10 cellular contexts compared by ENCODE assay signal in genomic region chr12:123923038-123923437, GRCh38.
"Had no signal": no experiment of that assay in that cellular context is flagged by ENCODE, and none has a peak within 500 bp of the region (broad histone marks: within the 10 kb centered on the region; RNA-seq: fewer than 3 reads in every experiment).

No MANE protein-coding gene starts in this region.

- H3K36me3 ChIP-seq: HAP-1 had no signal

- DNase-seq: GM23248, GOT3, H7, HFFc6, IMR-90, KBM-7 had no signal

- H3K27ac ChIP-seq: GM23248, HL-60, KMS-11 had no signal

- H3K9me3 ChIP-seq: HAP-1 had no signal

- H3K9ac ChIP-seq: GM23248, KMS-11 had no signal

- H2AFZ ChIP-seq: GM23248 had no signal

- ATAC-seq: HCT116 had no signal

- H3K4me3 ChIP-seq: GM23248, HAP-1 had no signal

- H3K4me2 ChIP-seq: KMS-11 had no signal

- H3K4me1 ChIP-seq: HAP-1 had no signal
